26 cellular contexts compared by ENCODE assay signal in genomic region chr19:39631626-39632025, GRCh38. TPM values are rescaled to one million over a fixed set of nuclear protein-coding genes. Genes with fewer than 3 reads are reported as not detected.
"Had no signal": no experiment of that assay in that cellular context is flagged by ENCODE, and none has a peak within 500 bp of the region (broad histone marks: within the 10 kb centered on the region; RNA-seq: fewer than 3 reads in every experiment).

No MANE protein-coding gene starts in this region.

- H3K9me3 ChIP-seq: MG63, SJSA1 had no signal

- H3K4me3 ChIP-seq: MG63, SJSA1, SK-N-MC had no signal

- FAIRE-seq: HepG2, RCC 7860 had no signal

- H3K36me3 ChIP-seq: MG63, SJSA1 had no signal

- DNase-seq: IMR-90, Karpas-422, KG1, MG63, NCI-H1092, NCI-H1105 treated with DMSO at 0.1 percent for 48 hours, NCI-H1417 treated with DMSO at 0.1 percent for 48 hours, NCI-H146, NCI-H1694 treated with DMSO at 0.1 percent for 48 hours, NCI-H1930, NCI-H2081, NCI-H2107, NCI-H2227 treated with DMSO at 0.1 percent for 48 hours, NCI-H524 treated with DMSO at 0.1 percent for 48 hours, NCI-H774, Right ventricle myocardium superior, RPMI8226, SIG-M5, SW 1271, T-cell had no signal

- H3K27me3 ChIP-seq: SJSA1 had no signal

- ATAC-seq: HepG2, T-cell had no signal

- H3K4me1 ChIP-seq: SJSA1 had no signal

- H3K27ac ChIP-seq: SJSA1, SK-N-MC had no signal

RNA-seq across cellular contexts. Expression of gene LGALS16, which starts 24.1 kb away (rescaled TPM):
- total RNA-seq: HepG2, HT-29, IMR-90, NCI-H460, Right ventricle myocardium superior, SJSA1, T-cell had no signal
- polyA plus RNA-seq: HepG2, IMR-90 had no signal

RNA-seq across cellular contexts. Expression of gene LGALS13, which starts 29.3 kb away (rescaled TPM):
- total RNA-seq: HepG2, HT-29, IMR-90, NCI-H460, Right ventricle myocardium superior, SJSA1, T-cell had no signal
- polyA plus RNA-seq: HepG2, IMR-90 had no signal
